In the genomic region with DNA sequence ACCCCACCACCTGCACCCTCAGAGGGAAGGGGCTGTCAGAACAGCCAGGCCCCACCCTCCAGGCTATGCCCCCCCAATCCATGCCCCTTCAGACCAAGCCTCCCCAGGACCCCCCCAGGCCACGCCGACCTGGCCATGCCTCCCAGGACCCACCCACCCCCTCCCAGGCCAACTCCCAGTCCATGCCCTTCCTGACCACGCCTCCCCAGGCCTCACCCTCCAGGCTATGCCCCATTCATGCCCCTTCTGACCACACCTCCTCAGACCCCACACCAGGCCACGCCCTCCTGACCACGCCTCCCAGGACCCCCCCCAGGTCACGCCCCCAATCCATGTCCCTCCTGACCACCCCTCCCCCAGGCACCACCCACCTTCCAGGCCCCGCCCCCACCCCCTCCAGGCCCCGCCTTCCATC, we compare ENCODE assay signal across 26 cellular contexts. TPM values are rescaled to one million over a fixed set of nuclear protein-coding genes. Genes with fewer than 3 reads are reported as not detected.
A peak's percentile ranks its signal among the peaks of the same experiment; 100 is the strongest.
DNase-seq lines count a peak whose midpoint lies in the region; ATAC-seq, FAIRE-seq and TF ChIP-seq lines count a peak whose summit lies in the region.
"Had no signal": no experiment of that assay in that cellular context is flagged by ENCODE, and none has a peak within 500 bp of the region (broad histone marks: within the 10 kb centered on the region; RNA-seq: fewer than 3 reads in every experiment).

No MANE protein-coding gene starts in this region.

- no peak overlapping the region for H2AFZ ChIP-seq in MM.1S (ENCODE audit: low read length)
- H2AFZ ChIP-seq: hepatocyte had no signal

- peak overlapping the region; percentile 66 for H3K4me3 Mint-ChIP-seq in T-helper 17 cell
- H3K4me3 Mint-ChIP-seq: activated CD8-positive, alpha-beta T cell treated with anti-CD3 and anti-CD28 coated beads, Interleukin-2, amount 10 ng/mL, durations not matched to agents 7 days and 5 days; activated naive CD8-positive, alpha-beta T cell treated with anti-CD3 and anti-CD28 coated beads, Interleukin-2, amount 10 ng/mL, durations not matched to agents 7 days and 5 days; HFFc6; mesothelial cell of epicardium; naive thymus-derived CD4-positive, alpha-beta T cell had no signal

- H3K27me3 Mint-ChIP-seq in T-helper 17 cell = no peaks in the 10 kb centered on the region
- H3K27me3 Mint-ChIP-seq: activated naive CD8-positive, alpha-beta T cell treated with anti-CD3 and anti-CD28 coated beads, Interleukin-2, amount 10 ng/mL, durations not matched to agents 7 days and 5 days; naive thymus-derived CD4-positive, alpha-beta T cell had no signal

- no peak for TF ChIP-seq EP300 in gastroesophageal sphincter (IDR thresholded peaks at IDR 0.05)

- ATAC-seq in right cardiac atrium = no peak
- no peak for ATAC-seq in T-helper 17 cell
- no peak for ATAC-seq in GM19455 (IDR thresholded peaks at IDR 0.05; ENCODE audit: unreplicated experiment)
- ATAC-seq in gastroesophageal sphincter = no peak
- ATAC-seq: activated CD8-positive, alpha-beta T cell treated with anti-CD3 and anti-CD28 coated beads, Interleukin-2, amount 10 ng/mL, durations not matched to agents 7 days and 5 days; gastrocnemius medialis; naive thymus-derived CD4-positive, alpha-beta T cell had no signal

- no peak overlapping the region for H3K27ac Mint-ChIP-seq in T-helper 17 cell
- H3K27ac Mint-ChIP-seq: activated CD8-positive, alpha-beta T cell treated with anti-CD3 and anti-CD28 coated beads, Interleukin-2, amount 10 ng/mL, durations not matched to agents 7 days and 5 days; activated naive CD8-positive, alpha-beta T cell treated with anti-CD3 and anti-CD28 coated beads, Interleukin-2, amount 10 ng/mL, durations not matched to agents 7 days and 5 days; HFFc6; mesothelial cell of epicardium; naive thymus-derived CD4-positive, alpha-beta T cell had no signal

- peaks cover 7% of the 10 kb centered on the region for H3K4me1 Mint-ChIP-seq in T-helper 17 cell
- H3K4me1 Mint-ChIP-seq: mesothelial cell of epicardium had no signal

- 87% methylated on average over 8 of the region's 8 CpGs for WGBS in right cardiac atrium
- WGBS in gastroesophageal sphincter (ENCODE audit: low coverage in 1 of 2), 2 donors = no CpG with 5 or more reads among the region's 8 CpGs

- DNase-seq in right cardiac atrium = peak; percentile 12 to 58 (median 47)
- DNase-seq in cardiac septum (ENCODE audit: low spot score) = no peak
- DNase-seq in T-helper 17 cell = no peak
- peak; percentile 74 for DNase-seq in kidney
- DNase-seq in MM.1S = no peak
- DNase-seq: activated CD8-positive, alpha-beta T cell treated with anti-CD3 and anti-CD28 coated beads, Interleukin-2, amount 10 ng/mL, durations not matched to agents 7 days and 5 days; activated effector memory CD4-positive, alpha-beta T cell treated with anti-CD3 and anti-CD28 coated beads, Interleukin-2, amount 50 U/mL, for 16 hours; activated naive CD8-positive, alpha-beta T cell treated with anti-CD3 and anti-CD28 coated beads, Interleukin-2, amount 10 ng/mL, durations not matched to agents 7 days and 5 days; central memory CD4-positive, alpha-beta T cell; dermis blood vessel endothelial cell; DND-41; gastrocnemius medialis; HFFc6; IMR-90; naive thymus-derived CD4-positive, alpha-beta T cell; NCI-H1092 treated with DMSO at 0.1 percent for 48 hours; NCI-H187 treated with DMSO at 0.1 percent for 48 hours; stimulated activated naive CD4-positive, alpha-beta T cell treated with Interleukin-2 at 50 U/mL for 16 hours had no signal

- H3K36me3 Mint-ChIP-seq in T-helper 17 cell (ENCODE audit: low read depth) = peaks cover 6% of the 10 kb centered on the region

- H4K20me1 ChIP-seq in MM.1S (ENCODE audit: insufficient read depth, low read length) = no peaks in the 10 kb centered on the region

- H3F3A ChIP-seq in MM.1S (ENCODE audit: insufficient read depth, low read length) = no peaks in the 10 kb centered on the region

- H3K36me3 ChIP-seq in kidney (ENCODE audit: control insufficient read depth in 1 of 2, insufficient read depth in 2 of 2, low read length in 2 of 2) (peaks cover 0 to 4% of the 10 kb centered on the region in 2 donors), gastroesophageal sphincter (peaks cover 0 to 58% of the 10 kb centered on the region in 2 donors), MM.1S (replicated peaks; ENCODE audit: insufficient read depth, low read length) (no peaks in the 10 kb centered on the region)
- H3K36me3 ChIP-seq: prostate gland had no signal

- H3K9me3 ChIP-seq in right cardiac atrium (ENCODE audit: control insufficient read depth, low read length) (no peaks in the 10 kb centered on the region), T-helper 17 cell (ENCODE audit: control insufficient read depth, low read length, poor library complexity, severe bottlenecking) (no peaks in the 10 kb centered on the region), kidney (ENCODE audit: control insufficient read depth in 1 of 2, low read length in 2 of 2) (no peaks in the 10 kb centered on the region), gastroesophageal sphincter (no peaks in the 10 kb centered on the region), MM.1S (replicated peaks; ENCODE audit: insufficient read depth, low read length) (no peaks in the 10 kb centered on the region)
- H3K9me3 ChIP-seq: BLaER1, gastrocnemius medialis, prostate gland had no signal

- H3K4me2 ChIP-seq in MM.1S (ENCODE audit: low read depth, low read length) = no peak overlapping the region
- H3K4me2 ChIP-seq: BLaER1, hepatocyte had no signal

- H3K27me3 ChIP-seq in right cardiac atrium (ENCODE audit: control insufficient read depth, insufficient read depth) = no peaks in the 10 kb centered on the region
- H3K27me3 ChIP-seq in gastroesophageal sphincter = no peaks in the 10 kb centered on the region
- H3K27me3 ChIP-seq in MM.1S (replicated peaks; ENCODE audit: insufficient read depth, low read length) = no peaks in the 10 kb centered on the region
- H3K27me3 ChIP-seq: BLaER1, gastrocnemius medialis, hepatocyte had no signal

- intact Hi-C loops in right cardiac atrium (cut with DNase I) (no loop called here), cardiac septum (cut with DNase I) (no loop called here), kidney (cut with DNase I) (loop anchor here (10.0 kb wide), 1 partner anchor 239 kb away; no protein-coding TSS in a partner anchor)

- no peak for TF ChIP-seq POLR2A in gastroesophageal sphincter (IDR thresholded peaks at IDR 0.05)

- no peak overlapping the region for H3K4me3 ChIP-seq in right cardiac atrium (ENCODE audit: low read length)
- H3K4me3 ChIP-seq in kidney (ENCODE audit: low read length in 2 of 2) = no peak overlapping the region
- no peak overlapping the region for H3K4me3 ChIP-seq in gastroesophageal sphincter
- no peak overlapping the region for H3K4me3 ChIP-seq in MM.1S (ENCODE audit: low read length)
- H3K4me3 ChIP-seq: BLaER1, gastrocnemius medialis, hepatocyte, prostate gland had no signal

- H3K27ac ChIP-seq in right cardiac atrium (ENCODE audit: low read length) = no peak overlapping the region
- H3K27ac ChIP-seq in kidney (ENCODE audit: low read depth in 2 of 2, low read length in 2 of 2) = no peak overlapping the region
- H3K27ac ChIP-seq in gastroesophageal sphincter = no peak overlapping the region
- no peak overlapping the region for H3K27ac ChIP-seq in MM.1S (ENCODE audit: low read length)
- H3K27ac ChIP-seq: BLaER1, gastrocnemius medialis, hepatocyte, prostate gland had no signal

- FAIRE-seq in kidney (lab: Jason Lieb, UNC) = no peak
- FAIRE-seq: astrocyte, TTC549 had no signal

- H3K79me2 ChIP-seq in MM.1S (ENCODE audit: low read length) = no peaks in the 10 kb centered on the region
- H3K79me2 ChIP-seq: hepatocyte had no signal

- TF ChIP-seq CTCF in kidney (IDR thresholded peaks at IDR 0.05; ENCODE audit: borderline replicate concordance, extremely low read depth, insufficient read depth) (no peak), gastroesophageal sphincter (IDR thresholded peaks at IDR 0.05) (no peak), MM.1S (IDR thresholded peaks at IDR 0.05; ENCODE audit: low read length) (no peak)

- H3K4me1 ChIP-seq in right cardiac atrium (ENCODE audit: control insufficient read depth, insufficient read depth, low read length) (no peaks in the 10 kb centered on the region), kidney (ENCODE audit: control insufficient read depth in 1 of 2, insufficient read depth in 1 of 2, low read depth in 1 of 2, low read length in 2 of 2) (no peaks in the 10 kb centered on the region), gastroesophageal sphincter (peaks cover 0 to 42% (median 15%) of the 10 kb centered on the region in 3 donors), MM.1S (ENCODE audit: low read length) (no peaks in the 10 kb centered on the region)
- H3K4me1 ChIP-seq: gastrocnemius medialis, prostate gland had no signal

- H3K9me2 ChIP-seq in MM.1S (replicated peaks; ENCODE audit: insufficient read depth, low read length) = no peaks in the 10 kb centered on the region

- H3K9ac ChIP-seq in kidney (ENCODE audit: low read length in 2 of 2) (no peak overlapping the region), MM.1S (ENCODE audit: low read length) (no peak overlapping the region)
- H3K9ac ChIP-seq: BLaER1 had no signal

RNA-seq across cellular contexts. Expression of gene TPPP, which starts 27.6 kb away (rescaled TPM):
- total RNA-seq in right cardiac atrium (10 to 100 TPM; 15.8 to 30.1 (median 22.7) TPM), cardiac septum (7.3 TPM), T-helper 17 cell (10 to 100 TPM; 17.3 to 35.4 TPM), kidney (6.9 TPM), gastroesophageal sphincter (10 to 100 TPM; 13.3 to 42.8 (median 32.0) TPM)
- polyA plus RNA-seq in right cardiac atrium (12.2 TPM), kidney (ENCODE audit: insufficient read depth, low read depth, low replicate concordance) (5.8 TPM)

RNA-seq across cellular contexts. Expression of gene CEP72, which starts 53.4 kb away (rescaled TPM):
- total RNA-seq in right cardiac atrium (1 to 10 TPM; 1.2 to 3.4 (median 2.2) TPM), cardiac septum (0.86 TPM), T-helper 17 cell (10 to 100 TPM in 1 of 2 donors, 1 to 10 TPM in 1; 8.5 to 11.4 TPM), kidney (7.8 TPM), gastroesophageal sphincter (1 to 10 TPM; 2.1 to 8.7 (median 3.8) TPM)
- polyA plus RNA-seq in right cardiac atrium (1.1 TPM), kidney (ENCODE audit: insufficient read depth, low read depth, low replicate concordance) (1.1 TPM)

Comparison
In these comparisons a context has a peak if more than half of its experiments do, and no peak if none do; other contexts are left out.
1. DNase-seq: peak in right cardiac atrium (3 of 3) and kidney (single experiment); none in cardiac septum (single experiment), T-helper 17 cell (0 of 3) and MM.1S (single experiment).